Comparison of ENCODE assay signal across 14 cellular contexts in genomic region chr17:46135879-46136562, GRCh38. TPM values are rescaled to one million over a fixed set of nuclear protein-coding genes. Genes with fewer than 3 reads are reported as not detected.
A peak's percentile ranks its signal among the peaks of the same experiment; 100 is the strongest.
DNase-seq lines count a peak whose midpoint lies in the region; ATAC-seq lines count a peak whose summit lies in the region.
"Had no signal": no experiment of that assay in that cellular context is flagged by ENCODE, and none has a peak within 500 bp of the region (broad histone marks: within the 10 kb centered on the region; RNA-seq: fewer than 3 reads in every experiment).

No MANE protein-coding gene starts in this region.

- peaks cover 50 to 96% (median 86%) of the 10 kb centered on the region in 4 donors for H3K4me1 Mint-ChIP-seq in CD4-positive, CD25-positive, alpha-beta regulatory T cell
- peaks cover 91% of the 10 kb centered on the region for H3K4me1 Mint-ChIP-seq in activated CD4-positive, alpha-beta memory T cell treated with anti-CD3 and anti-CD28 coated beads for 36 hours (ENCODE audit: low read depth)
- H3K4me1 Mint-ChIP-seq in memory B cell, result peaks cover 68% of the 10 kb centered on the region

- peak overlapping the region; percentile 21 to 53 (median 52) for H3K27ac Mint-ChIP-seq in CD4-positive, CD25-positive, alpha-beta regulatory T cell
- peak overlapping the region; percentile 21 for H3K27ac Mint-ChIP-seq in activated CD4-positive, alpha-beta memory T cell treated with anti-CD3 and anti-CD28 coated beads for 36 hours
- H3K27ac Mint-ChIP-seq in memory B cell, result peak overlapping the region; percentile 12

- no peak for ATAC-seq in CD4-positive, CD25-positive, alpha-beta regulatory T cell (ENCODE audit: low read depth in 2 of 2)
- ATAC-seq in memory B cell (ENCODE audit: low read depth), result no peak
- ATAC-seq: gastrocnemius medialis had no signal

- no peaks in the 10 kb centered on the region for H3K27me3 Mint-ChIP-seq in CD4-positive, CD25-positive, alpha-beta regulatory T cell
- no peaks in the 10 kb centered on the region for H3K27me3 Mint-ChIP-seq in activated CD4-positive, alpha-beta memory T cell treated with anti-CD3 and anti-CD28 coated beads for 36 hours
- H3K27me3 Mint-ChIP-seq in memory B cell, result no peaks in the 10 kb centered on the region

- H3K4me1 ChIP-seq in CD4-positive, CD25-positive, alpha-beta regulatory T cell (ENCODE audit: control insufficient read depth, insufficient read depth, low read length, poor library complexity, severe bottlenecking), result peaks cover 82% of the 10 kb centered on the region
- H3K4me1 ChIP-seq: BE2C had no signal

- peak overlapping the region; percentile 46 for H3K4me3 ChIP-seq in CD4-positive, CD25-positive, alpha-beta regulatory T cell (ENCODE audit: low read depth, low read length)
- H3K4me3 ChIP-seq: adrenal gland, gastrocnemius medialis had no signal

- no peaks in the 10 kb centered on the region for H3K27me3 ChIP-seq in CD4-positive, CD25-positive, alpha-beta regulatory T cell (ENCODE audit: control insufficient read depth, insufficient read depth, low read length)
- H3K27me3 ChIP-seq: adrenal gland, BE2C, gastrocnemius medialis had no signal

- peaks cover 3% of the 10 kb centered on the region for H3K36me3 ChIP-seq in CD4-positive, CD25-positive, alpha-beta regulatory T cell (ENCODE audit: control insufficient read depth, insufficient read depth, low read length)
- H3K36me3 ChIP-seq: adrenal gland, BE2C, gastrocnemius medialis had no signal

- H3K36me3 Mint-ChIP-seq in CD4-positive, CD25-positive, alpha-beta regulatory T cell, result peaks cover 4% of the 10 kb centered on the region
- H3K36me3 Mint-ChIP-seq in activated CD4-positive, alpha-beta memory T cell treated with anti-CD3 and anti-CD28 coated beads for 36 hours, result peaks cover 2% of the 10 kb centered on the region
- H3K36me3 Mint-ChIP-seq in memory B cell, result peaks cover 2% of the 10 kb centered on the region

- intact Hi-C loops in activated CD4-positive, alpha-beta memory T cell treated with anti-CD3 and anti-CD28 coated beads for 36 hours (cut with micrococcal nuclease), result loop anchor here (2.0 to 5.0 kb wide), 2 partner anchors 19 to 56 kb away; partner anchors contain the start of gene KANSL1

- H3K9me3 ChIP-seq in CD4-positive, CD25-positive, alpha-beta regulatory T cell (ENCODE audit: control insufficient read depth in 2 of 2, low read length in 2 of 2), result no peaks in the 10 kb centered on the region
- H3K9me3 ChIP-seq: adrenal gland, BE2C, gastrocnemius medialis had no signal

- peaks cover 0 to 2% (median 0%) of the 10 kb centered on the region in 7 donors for H3K9me3 Mint-ChIP-seq in CD4-positive, CD25-positive, alpha-beta regulatory T cell
- no peaks in the 10 kb centered on the region for H3K9me3 Mint-ChIP-seq in activated CD4-positive, alpha-beta memory T cell treated with anti-CD3 and anti-CD28 coated beads for 36 hours
- H3K9me3 Mint-ChIP-seq in memory B cell, result no peaks in the 10 kb centered on the region

- peak overlapping the region; percentile 18 to 33 (median 28) for H3K4me3 Mint-ChIP-seq in CD4-positive, CD25-positive, alpha-beta regulatory T cell
- H3K4me3 Mint-ChIP-seq in activated CD4-positive, alpha-beta memory T cell treated with anti-CD3 and anti-CD28 coated beads for 36 hours, result peak overlapping the region; percentile 1
- H3K4me3 Mint-ChIP-seq in memory B cell, result no peak overlapping the region

- CTCF ChIA-PET in activated CD4-positive, alpha-beta memory T cell treated with anti-CD3 and anti-CD28 coated beads for 36 hours (lab: Charles Lee), result interaction anchor here (0.7 to 1.3 kb wide), 3 partner anchors 9 to 57 kb away, joined by 3 to 6 read pairs (median 4); partner anchors contain the start of gene KANSL1

- POLR2A ChIA-PET in activated CD4-positive, alpha-beta memory T cell treated with anti-CD3 and anti-CD28 coated beads for 36 hours (lab: Charles Lee), result interaction anchor here (1.0 to 1.4 kb wide), 3 partner anchors 9 to 85 kb away, joined by 3 to 6 read pairs (median 4); no protein-coding TSS in a partner anchor

- no peak for DNase-seq in CD4-positive, CD25-positive, alpha-beta regulatory T cell
- peak; percentile 71 for DNase-seq in DMS 273 (lab: John Stamatoyannopoulos, UW; ENCODE audit: unreplicated experiment)
- no peak for DNase-seq in activated CD4-positive, alpha-beta memory T cell treated with anti-CD3 and anti-CD28 coated beads for 36 hours
- DNase-seq in memory B cell (ENCODE audit: low spot score in 2 of 2), result no peak
- DNase-seq in NCI-H2196 (lab: John Stamatoyannopoulos, UW; ENCODE audit: unreplicated experiment), result no peak
- no peak for DNase-seq in anterior cingulate cortex (lab: John Stamatoyannopoulos, UW)
- DNase-seq in SIG-M5 treated with dmso at 0.1 percent for 504 hours (lab: John Stamatoyannopoulos, UW; ENCODE audit: unreplicated experiment), result no peak
- DNase-seq: adrenal gland, BE2C, gastrocnemius medialis, NCI-H1436, NCI-H226, retina, SIG-M5 had no signal

- peak overlapping the region; percentile 24 for H3K27ac ChIP-seq in CD4-positive, CD25-positive, alpha-beta regulatory T cell (ENCODE audit: insufficient read depth, low read length, poor library complexity, severe bottlenecking)
- H3K27ac ChIP-seq: adrenal gland, gastrocnemius medialis had no signal

RNA-seq across cellular contexts. Expression of gene KANSL1, which starts 57.2 kb away (rescaled TPM):
- 295 TPM for total RNA-seq in CD4-positive, CD25-positive, alpha-beta regulatory T cell
- polyA plus RNA-seq in CD4-positive, CD25-positive, alpha-beta regulatory T cell, result 10 to 100 TPM in 3 of 4 donors, 1 to 10 TPM in 1; 9.1 to 14.1 (median 11.3) TPM
- total RNA-seq in activated CD4-positive, alpha-beta memory T cell treated with anti-CD3 and anti-CD28 coated beads for 36 hours, result 10 to 100 TPM; 57.3 to 63.8 TPM
